29 cellular contexts compared by ENCODE assay signal in genomic region chr1:17723684-17724083, GRCh38. TPM values are rescaled to one million over a fixed set of nuclear protein-coding genes. Genes with fewer than 3 reads are reported as not detected.
DNase-seq lines count a peak whose midpoint lies in the region; TF ChIP-seq lines count a peak whose summit lies in the region.
"Had no signal": no experiment of that assay in that cellular context is flagged by ENCODE, and none has a peak within 500 bp of the region (broad histone marks: within the 10 kb centered on the region; RNA-seq: fewer than 3 reads in every experiment).

No MANE protein-coding gene starts in this region.

- H3K27ac ChIP-seq in brain microvascular endothelial cell (no peak overlapping the region), testis (no peak overlapping the region)
- H3K27ac ChIP-seq: 22Rv1, BLaER1, heart left ventricle, spleen, thyroid gland had no signal

- no peaks in the 10 kb centered on the region for H3K36me3 ChIP-seq in brain microvascular endothelial cell (replicated peaks)
- H3K36me3 ChIP-seq in testis (ENCODE audit: low read depth, missing control alignments) = no peaks in the 10 kb centered on the region
- H3K36me3 ChIP-seq: heart left ventricle, spleen, thyroid gland had no signal

- H3K4me1 ChIP-seq in testis = no peaks in the 10 kb centered on the region
- H3K4me1 ChIP-seq: Caco-2, heart left ventricle, spleen, thyroid gland had no signal

- TF ChIP-seq POLR2A in testis (IDR thresholded peaks at IDR 0.05) = no peak

- 36 to 40% methylated on average over 4 to 6 of the region's 6 CpGs for WGBS in testis, 2 donors

- TF ChIP-seq CTCF in brain microvascular endothelial cell (IDR thresholded peaks at IDR 0.05; ENCODE audit: low read depth, low read length, missing control alignments) (peak; percentile 54), testis (IDR thresholded peaks at IDR 0.05) (no peak)

- H3K4me3 ChIP-seq in brain microvascular endothelial cell (ENCODE audit: low read depth, low read length) = no peak overlapping the region
- no peak overlapping the region for H3K4me3 ChIP-seq in testis
- H3K4me3 ChIP-seq: BLaER1, heart left ventricle, spleen, thyroid gland had no signal

- peak; percentile 35 for DNase-seq in DMS 273 (lab: John Stamatoyannopoulos, UW; ENCODE audit: unreplicated experiment)
- DNase-seq in DMS 273 treated with DMSO at 0.1 percent for 48 hours (lab: John Stamatoyannopoulos, UW) = no peak
- DNase-seq in NAMALWA (ENCODE audit: low spot score) = peak; percentile 19
- no peak for DNase-seq in brain microvascular endothelial cell
- peak; percentile 38 for DNase-seq in testis
- DNase-seq in NCI-H2081 (lab: John Stamatoyannopoulos, UW) = no peak
- no peak for DNase-seq in COR-L47 (lab: John Stamatoyannopoulos, UW)
- no peak for DNase-seq in NCI-H128 (lab: John Stamatoyannopoulos, UW; ENCODE audit: unreplicated experiment)
- DNase-seq: activated CD8-positive, alpha-beta T cell treated with anti-CD3 and anti-CD28 coated beads, Interleukin-2, amount 10 ng/mL, durations not matched to agents 7 days and 5 days; activated gamma-delta T cell; Caco-2; dermis blood vessel endothelial cell; HCEC 1CT; mesendoderm; naive thymus-derived CD4-positive, alpha-beta T cell; NCI-H1105; NCI-H2107; NK-92 treated with Interleukin-12 subunit alpha and Interleukin-12 subunit beta, amount 100 ng/mL, for 24 hours; spleen; stimulated activated CD4-positive, alpha-beta T cell treated with anti-CD3 and anti-CD28 coated beads, Interleukin-4, amount 100 ng/mL, for 24 hours; stimulated activated naive CD4-positive, alpha-beta T cell treated with Interleukin-2 at 50 U/mL for 16 hours; T-helper 9 cell; thyroid gland had no signal

- H3K9me3 ChIP-seq in testis = no peaks in the 10 kb centered on the region
- H3K9me3 ChIP-seq: Caco-2, heart left ventricle, thyroid gland had no signal

- intact Hi-C loops in testis (cut with DNase I; ENCODE audit: low total_unique reads) = no loop called here

- H3K27me3 ChIP-seq in brain microvascular endothelial cell (replicated peaks) = no peaks in the 10 kb centered on the region
- H3K27me3 ChIP-seq in testis = no peaks in the 10 kb centered on the region
- H3K27me3 ChIP-seq: BLaER1, thyroid gland had no signal

- in situ Hi-C loops in brain microvascular endothelial cell (cut with HindIII; ENCODE audit: low pct_ligation_motif_present, low sequenced_read_pairs) = no loop called here

RNA-seq across cellular contexts. Expression of gene ACTL8, which starts 31.4 kb away (rescaled TPM):
- 10 to 100 TPM; 10.9 to 12.6 TPM for total RNA-seq in testis
- 12.8 TPM for polyA plus RNA-seq in testis (ENCODE audit: insufficient read depth, low read depth, low replicate concordance)
- total RNA-seq: activated CD8-positive, alpha-beta T cell treated with anti-CD3 and anti-CD28 coated beads, Interleukin-2, amount 10 ng/mL, durations not matched to agents 7 days and 5 days; dermis blood vessel endothelial cell; heart left ventricle; left lobe of liver; naive thymus-derived CD4-positive, alpha-beta T cell; NCI-H460; osteocyte; spleen; thyroid gland had no signal
- polyA plus RNA-seq: heart left ventricle; naive thymus-derived CD4-positive, alpha-beta T cell; spleen had no signal

Comparison
In these comparisons a context has a peak if more than half of its experiments do, and no peak if none do; other contexts are left out.
1. DNase-seq: peak in DMS 273 (single experiment), NAMALWA (single experiment) and testis (single experiment); none in DMS 273 treated with DMSO at 0.1 percent for 48 hours (single experiment), brain microvascular endothelial cell (single experiment), NCI-H2081 (0 of 2), COR-L47 (single experiment) and NCI-H128 (single experiment).